ENCODE assay signal across 23 cellular contexts in genomic region chr15:22919171-22919570, GRCh38.
"Had no signal": no experiment of that assay in that cellular context is flagged by ENCODE, and none has a peak within 500 bp of the region (broad histone marks: within the 10 kb centered on the region; RNA-seq: fewer than 3 reads in every experiment).

No MANE protein-coding gene starts in this region.

- H3K27ac ChIP-seq: gastrocnemius medialis, left lung, lower lobe of right lung, neural progenitor cell, pancreas, stomach, thoracic aorta had no signal

- H3K9me3 ChIP-seq: gastrocnemius medialis, left lung, lower lobe of right lung, pancreas, stomach, thoracic aorta had no signal

- H2AFZ ChIP-seq: neural progenitor cell had no signal

- H3K4me3 ChIP-seq: gastrocnemius medialis, left lung, lower lobe of right lung, neural progenitor cell, pancreas, stomach, thoracic aorta had no signal

- H3K4me2 ChIP-seq: neural progenitor cell had no signal

- H3K27me3 ChIP-seq: gastrocnemius medialis, left lung, neural progenitor cell, pancreas, stomach had no signal

- H3K4me1 ChIP-seq: gastrocnemius medialis, left lung, lower lobe of right lung, neural progenitor cell, pancreas had no signal

- H3K4me1 Mint-ChIP-seq: naive thymus-derived CD4-positive, alpha-beta T cell; neural progenitor cell had no signal

- DNase-seq: cerebellar nuclear complex; gastrocnemius medialis; glutamatergic neuron; islet precursor cell; left lung; mesenchymal stem cell; midbrain; naive thymus-derived CD4-positive, alpha-beta T cell; nucleus accumbens; right cardiac atrium; small intestine; stimulated activated CD4-positive, alpha-beta T cell treated with anti-CD3 and anti-CD28 coated beads, Interleukin-12 subunit alpha, Interleukin-12 subunit beta, amount 100 ng/mL, for 4 hours; stimulated activated naive CD4-positive, alpha-beta T cell; stomach; substantia nigra had no signal

- H3K27ac Mint-ChIP-seq: dendritic cell treated with granulocyte-macrophage colony-stimulating factor and Interleukin-4, amounts not matched to agents 40 ng/mL and 50 ng/mL, for 4 days; naive thymus-derived CD4-positive, alpha-beta T cell; neural progenitor cell; progenitor cell of endocrine pancreas had no signal

- H3K36me3 ChIP-seq: neural progenitor cell had no signal

- H3K9me3 Mint-ChIP-seq: dendritic cell treated with granulocyte-macrophage colony-stimulating factor and Interleukin-4, amounts not matched to agents 40 ng/mL and 50 ng/mL, for 4 days; naive thymus-derived CD4-positive, alpha-beta T cell; neural progenitor cell had no signal

- ATAC-seq: gastrocnemius medialis; left lung; lower lobe of right lung; naive thymus-derived CD4-positive, alpha-beta T cell; pancreas had no signal

- H3K9ac ChIP-seq: neural progenitor cell had no signal

- H3K4me3 Mint-ChIP-seq: dendritic cell treated with granulocyte-macrophage colony-stimulating factor and Interleukin-4, amounts not matched to agents 40 ng/mL and 50 ng/mL, for 4 days; naive thymus-derived CD4-positive, alpha-beta T cell; neural progenitor cell had no signal

- FAIRE-seq: colon, pancreas, small intestine, urothelium cell line had no signal

- H3K27me3 Mint-ChIP-seq: dendritic cell treated with granulocyte-macrophage colony-stimulating factor and Interleukin-4, amounts not matched to agents 40 ng/mL and 50 ng/mL, for 4 days; naive thymus-derived CD4-positive, alpha-beta T cell; progenitor cell of endocrine pancreas had no signal
